Comparison of ENCODE assay signal across 12 cellular contexts in genomic region chr18:34352385-34353163, GRCh38.
DNase-seq lines count a peak whose midpoint lies in the region; ATAC-seq, FAIRE-seq and TF ChIP-seq lines count a peak whose summit lies in the region.
"Had no signal": no experiment of that assay in that cellular context is flagged by ENCODE, and none has a peak within 500 bp of the region (broad histone marks: within the 10 kb centered on the region; RNA-seq: fewer than 3 reads in every experiment).

No MANE protein-coding gene starts in this region.

- in situ Hi-C loops in astrocyte of the cerebellum (cut with HindIII; ENCODE audit: low sequenced_read_pairs): no loop called here

- no peak for ATAC-seq in activated T-helper 17 cell treated with anti-CD3 and anti-CD28 coated beads, Interleukin-2, amount 50 U/mL, for 72 hours (replicated peaks)
- no peak for ATAC-seq in HG03432 (IDR thresholded peaks at IDR 0.05; ENCODE audit: unreplicated experiment)

- H3K27me3 ChIP-seq in spleen (replicated peaks in 1 of 7): no peaks in the 10 kb centered on the region

- H3K4me1 Mint-ChIP-seq in activated T-helper 17 cell treated with anti-CD3 and anti-CD28 coated beads, Interleukin-2, amount 50 U/mL, for 72 hours: no peaks in the 10 kb centered on the region

- no peak overlapping the region for H3K27ac Mint-ChIP-seq in activated T-helper 17 cell treated with anti-CD3 and anti-CD28 coated beads, Interleukin-2, amount 50 U/mL, for 72 hours
- H3K27ac Mint-ChIP-seq: activated naive CD8-positive, alpha-beta T cell had no signal

- intact Hi-C loops in spleen (cut with DNase I; ENCODE audit: low total_unique reads): no loop called here

- FAIRE-seq in D721Med (lab: Jason Lieb, UNC): peak; percentile 73
- FAIRE-seq: TTC549 had no signal

- no peak overlapping the region for H3K4me3 Mint-ChIP-seq in activated T-helper 17 cell treated with anti-CD3 and anti-CD28 coated beads, Interleukin-2, amount 50 U/mL, for 72 hours
- H3K4me3 Mint-ChIP-seq: activated naive CD8-positive, alpha-beta T cell had no signal

- no peaks in the 10 kb centered on the region for H3K4me1 ChIP-seq in spleen

- no peaks in the 10 kb centered on the region for H3K27me3 Mint-ChIP-seq in activated T-helper 17 cell treated with anti-CD3 and anti-CD28 coated beads, Interleukin-2, amount 50 U/mL, for 72 hours

- peaks cover 17% of the 10 kb centered on the region for H3K9me3 Mint-ChIP-seq in activated T-helper 17 cell treated with anti-CD3 and anti-CD28 coated beads, Interleukin-2, amount 50 U/mL, for 72 hours

- no peak overlapping the region for H3K27ac ChIP-seq in spleen

- no peak overlapping the region for H3K4me3 ChIP-seq in astrocyte of the cerebellum (ENCODE audit: low read depth, low read length)
- no peak overlapping the region for H3K4me3 ChIP-seq in spleen

- TF ChIP-seq POLR2A in spleen (IDR thresholded peaks at IDR 0.05): no peak

- no peaks in the 10 kb centered on the region for H3K36me3 ChIP-seq in spleen

- peaks cover 0 to 10% (median 0%) of the 10 kb centered on the region in 8 donors for H3K9me3 ChIP-seq in spleen

- peak; percentile 25 for TF ChIP-seq CTCF in D721Med (IDR thresholded peaks at IDR 0.05; ENCODE audit: insufficient read depth, missing control alignments)
- peak; percentile 39 for TF ChIP-seq CTCF in astrocyte of the cerebellum (IDR thresholded peaks at IDR 0.05; ENCODE audit: low read depth, low read length, missing control alignments)
- TF ChIP-seq CTCF in spleen (IDR thresholded peaks at IDR 0.05 in 8 of 11, conservative IDR thresholded peaks at IDR 0.05 in 3 of 11): no peak

- no peak for DNase-seq in D721Med (ENCODE audit: insufficient read length, low spot score)
- peak; percentile 90 for DNase-seq in NCI-H146 treated with DMSO at 0.1 percent for 48 hours (lab: John Stamatoyannopoulos, UW; ENCODE audit: unreplicated experiment)
- DNase-seq in astrocyte of the cerebellum (ENCODE audit: low read depth): peak; percentile 11
- peak; percentile 28 for DNase-seq in medulla oblongata (ENCODE audit: extremely low spot score)
- DNase-seq in spleen: no peak
- DNase-seq in kidney glomerular epithelial cell (lab: John Stamatoyannopoulos, UW): no peak
- DNase-seq: DND-41, NCI-H1694 treated with DMSO at 0.1 percent for 48 hours had no signal

- WGBS in spleen, 5 donors: 58 to 80% (median 69%) methylated on average over 1 of the region's 1 CpG

- no peaks in the 10 kb centered on the region for H3K36me3 Mint-ChIP-seq in activated T-helper 17 cell treated with anti-CD3 and anti-CD28 coated beads, Interleukin-2, amount 50 U/mL, for 72 hours (ENCODE audit: low read depth)
- H3K36me3 Mint-ChIP-seq: activated naive CD8-positive, alpha-beta T cell had no signal

Comparison
In these comparisons a context has a peak if more than half of its experiments do, and no peak if none do; other contexts are left out.
1. DNase-seq: peak in NCI-H146 treated with DMSO at 0.1 percent for 48 hours (single experiment), astrocyte of the cerebellum (single experiment) and medulla oblongata (single experiment); none in D721Med (single experiment), spleen (single experiment) and kidney glomerular epithelial cell (single experiment).
2. CTCF ChIP-seq: peak in D721Med (single experiment) and astrocyte of the cerebellum (single experiment); none in spleen (0 of 11).